1 cellular context compared by ENCODE assay signal in the genomic region with DNA sequence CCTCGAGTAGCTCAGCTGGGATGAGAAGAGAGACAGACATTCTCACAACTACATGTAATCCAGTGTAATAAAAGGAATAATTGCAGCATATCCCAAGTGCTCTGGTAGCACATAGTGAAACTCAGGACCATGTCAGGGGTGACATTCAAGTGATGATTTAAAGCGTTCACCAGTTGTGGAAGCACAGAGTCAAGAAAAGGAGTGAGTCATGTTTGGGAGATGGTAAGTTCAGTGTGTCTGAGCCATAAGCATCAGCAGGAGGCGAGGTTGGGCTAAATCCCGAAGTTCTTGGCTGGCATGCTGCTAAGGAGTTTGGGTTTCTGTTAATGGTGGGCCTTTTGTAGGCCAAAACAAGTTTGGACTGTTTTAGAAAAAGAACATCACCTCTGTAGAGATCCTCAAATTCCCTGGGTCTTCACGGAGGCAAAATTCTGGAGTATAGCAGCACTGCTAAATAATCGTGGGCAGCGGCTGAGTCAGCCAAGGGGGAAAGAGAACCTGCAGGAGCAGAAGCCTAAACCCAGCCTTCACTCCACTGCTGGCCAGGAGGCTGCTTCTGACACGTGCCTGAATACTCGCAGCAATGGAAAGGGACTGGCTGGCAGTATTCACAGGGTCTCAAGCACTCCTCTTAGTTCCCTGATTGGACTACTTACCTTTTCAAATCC.
A peak's percentile ranks its signal among the peaks of the same experiment; 100 is the strongest.
TF ChIP-seq lines count a peak whose summit lies in the region.

No MANE protein-coding gene starts in this region.

TF ChIP-seq in HEK293T, 16 proteins besides CTCF, POLR2A, EP300 and RAD21:
- TF ChIP-seq, protein P1, sequence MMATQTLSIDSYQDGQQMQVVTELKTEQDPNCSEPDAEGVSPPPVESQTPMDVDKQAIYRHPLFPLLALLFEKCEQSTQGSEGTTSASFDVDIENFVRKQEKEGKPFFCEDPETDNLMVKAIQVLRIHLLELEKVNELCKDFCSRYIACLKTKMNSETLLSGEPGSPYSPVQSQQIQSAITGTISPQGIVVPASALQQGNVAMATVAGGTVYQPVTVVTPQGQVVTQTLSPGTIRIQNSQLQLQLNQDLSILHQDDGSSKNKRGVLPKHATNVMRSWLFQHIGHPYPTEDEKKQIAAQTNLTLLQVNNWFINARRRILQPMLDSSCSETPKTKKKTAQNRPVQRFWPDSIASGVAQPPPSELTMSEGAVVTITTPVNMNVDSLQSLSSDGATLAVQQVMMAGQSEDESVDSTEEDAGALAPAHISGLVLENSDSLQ (IDR thresholded peaks at IDR 0.05) = 0 out of 2 replicates have a peak, but pooled peaks have one; percentile 8
- TF ChIP-seq LEF1 (IDR thresholded peaks at IDR 0.05; ENCODE audit: borderline replicate concordance) = no peak
- no peak for TF ChIP-seq CTBP1 (IDR thresholded peaks at IDR 0.05; ENCODE audit: borderline replicate concordance)
- TF ChIP-seq BHLHE40 (IDR thresholded peaks at IDR 0.05; ENCODE audit: borderline replicate concordance) = no peak
- TF ChIP-seq NFRKB (IDR thresholded peaks at IDR 0.05) = no peak
- no peak for TF ChIP-seq ARNT (IDR thresholded peaks at IDR 0.05)
